Comparison of ENCODE assay signal across 27 cellular contexts in the genomic region with DNA sequence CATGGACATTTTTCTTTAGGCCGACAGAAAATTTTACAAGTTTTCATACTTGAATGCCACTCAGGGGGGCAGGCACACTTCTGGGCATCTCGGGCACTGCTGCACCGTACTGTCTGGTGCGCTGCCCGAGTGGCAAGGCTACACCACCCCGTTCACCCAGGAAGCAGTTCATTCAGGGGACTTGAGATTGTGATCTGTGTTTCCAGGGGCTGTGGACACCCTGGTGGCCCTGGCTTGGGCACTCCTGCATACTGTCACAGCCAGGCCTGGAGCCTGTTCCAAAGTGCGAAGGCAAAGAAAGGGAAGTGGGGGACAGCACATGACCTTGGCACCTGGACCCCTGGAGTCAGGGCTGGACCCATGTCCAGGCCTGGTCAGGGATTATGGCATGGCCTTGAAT.
"Had no signal": no experiment of that assay in that cellular context is flagged by ENCODE, and none has a peak within 500 bp of the region (broad histone marks: within the 10 kb centered on the region; RNA-seq: fewer than 3 reads in every experiment).

No MANE protein-coding gene starts in this region.

- H3K36me3 ChIP-seq: adrenal gland, ascending aorta, brain microvascular endothelial cell, gastrocnemius medialis, lower lobe of right lung, prostate gland, suprapubic skin, uterus had no signal

- H3K27ac Mint-ChIP-seq: activated naive CD8-positive, alpha-beta T cell; activated T-helper 2 cell treated with anti-CD3 and anti-CD28 coated beads, Interferon-gamma antibody, Interleukin-2, Interleukin-4, amounts not matched to agents 10 μg/mL and 5 μg/mL and 100 μg/mL, durations not matched to agents 14 hours and 24 hours and 36 hours; stimulated activated naive CD8-positive, alpha-beta T cell treated with anti-CD3 and anti-CD28 coated beads, Interleukin-15, Interleukin-2, amounts not matched to agents 100 ng/mL and 50 ng/mL, for 24 hours had no signal

- H3K27me3 Mint-ChIP-seq: activated naive CD8-positive, alpha-beta T cell; stimulated activated naive CD8-positive, alpha-beta T cell treated with anti-CD3 and anti-CD28 coated beads, Interleukin-15, Interleukin-2, amounts not matched to agents 100 ng/mL and 50 ng/mL, for 24 hours had no signal

- FAIRE-seq: endothelial cell of umbilical vein had no signal

- ATAC-seq: activated T-cell treated with anti-CD3 and anti-CD28 coated beads, Interleukin-2, amount 50 U/mL, for 4 hours; esophagus mucosa; gastrocnemius medialis; lower lobe of right lung; naive thymus-derived CD8-positive, alpha-beta T cell had no signal

- H3K27me3 ChIP-seq: adrenal gland, ascending aorta, gastrocnemius medialis, suprapubic skin, uterus had no signal

- H3K4me3 Mint-ChIP-seq: activated naive CD8-positive, alpha-beta T cell; activated T-cell treated with anti-CD3 and anti-CD28 coated beads, Interleukin-2, amount 50 U/mL, for 4 hours; naive thymus-derived CD8-positive, alpha-beta T cell; stimulated activated naive CD8-positive, alpha-beta T cell treated with anti-CD3 and anti-CD28 coated beads, Interleukin-15, Interleukin-2, amounts not matched to agents 100 ng/mL and 50 ng/mL, for 24 hours had no signal

- H3K9me3 Mint-ChIP-seq: activated T-cell treated with anti-CD3 and anti-CD28 coated beads, Interleukin-2, amount 50 U/mL, for 4 hours; activated T-helper 2 cell treated with anti-CD3 and anti-CD28 coated beads, Interferon-gamma antibody, Interleukin-2, Interleukin-4, amounts not matched to agents 10 μg/mL and 5 μg/mL and 100 μg/mL, durations not matched to agents 14 hours and 24 hours and 36 hours; naive thymus-derived CD8-positive, alpha-beta T cell; stimulated activated naive CD8-positive, alpha-beta T cell treated with anti-CD3 and anti-CD28 coated beads, Interleukin-15, Interleukin-2, amounts not matched to agents 100 ng/mL and 50 ng/mL, for 24 hours had no signal

- DNase-seq: activated CD4-positive, alpha-beta T cell treated with anti-CD3 and anti-CD28 coated beads for 4 hours; activated CD4-positive, alpha-beta T cell treated with anti-CD3 and anti-CD28 coated beads, Interleukin-2, amount 50 U/mL, for 48 hours; activated CD4-positive, CD25-positive, alpha-beta regulatory T cell; activated CD8-positive, alpha-beta memory T cell treated with anti-CD3 and anti-CD28 coated beads, Interleukin-2, amount 50 U/mL, for 48 hours; activated naive CD4-positive, alpha-beta T cell; activated T-cell treated with anti-CD3 and anti-CD28 coated beads, Interleukin-2, amount 50 U/mL, for 4 hours; adrenal gland; brain microvascular endothelial cell; caudate nucleus; dermis blood vessel endothelial cell; effector CD8-positive, alpha-beta T cell; gastrocnemius medialis; hippocampal formation; lower lobe of right lung; stimulated activated CD4-positive, alpha-beta T cell treated with anti-CD3 and anti-CD28 coated beads, Interleukin-4, amount 100 ng/mL, for 24 hours; T1000; trophoblast cell; uterus had no signal

- H3K9me3 ChIP-seq: adrenal gland, ascending aorta, gastrocnemius medialis, lower lobe of right lung, prostate gland, suprapubic skin, uterus had no signal

- H3K4me1 ChIP-seq: adrenal gland, ascending aorta, gastrocnemius medialis, lower lobe of right lung, prostate gland, suprapubic skin, uterus had no signal

- H3K4me3 ChIP-seq: adrenal gland, ascending aorta, gastrocnemius medialis, lower lobe of right lung, prostate gland, suprapubic skin, uterus had no signal

- H3K27ac ChIP-seq: adrenal gland, ascending aorta, brain microvascular endothelial cell, gastrocnemius medialis, lower lobe of right lung, prostate gland, suprapubic skin, uterus had no signal

- H3K4me1 Mint-ChIP-seq: naive thymus-derived CD8-positive, alpha-beta T cell had no signal

- H3K36me3 Mint-ChIP-seq: activated naive CD8-positive, alpha-beta T cell; naive thymus-derived CD8-positive, alpha-beta T cell had no signal
